17 cellular contexts compared by ENCODE assay signal in genomic region chr16:3486506-3487215, GRCh38. TPM values are rescaled to one million over a fixed set of nuclear protein-coding genes. Genes with fewer than 3 reads are reported as not detected.
A peak's percentile ranks its signal among the peaks of the same experiment; 100 is the strongest.
DNase-seq lines count a peak whose midpoint lies in the region; ATAC-seq and TF ChIP-seq lines count a peak whose summit lies in the region.
"Had no signal": no experiment of that assay in that cellular context is flagged by ENCODE, and none has a peak within 500 bp of the region (broad histone marks: within the 10 kb centered on the region; RNA-seq: fewer than 3 reads in every experiment).

No MANE protein-coding gene starts in this region.

- no peak for TF ChIP-seq CTCF in endothelial cell (IDR thresholded peaks at IDR 0.05; ENCODE audit: unreplicated experiment)

- no peaks in the 10 kb centered on the region for H3K4me1 ChIP-seq in aorta (ENCODE audit: control insufficient read depth in 1 of 2, insufficient read depth in 2 of 2, low read length in 2 of 2)

- peaks cover 0 to 10% of the 10 kb centered on the region in 2 donors for H3K36me3 ChIP-seq in aorta (ENCODE audit: control insufficient read depth in 1 of 2, insufficient read depth in 2 of 2, low read length in 1 of 2)

- H3K27me3 ChIP-seq in aorta (ENCODE audit: control insufficient read depth in 1 of 2, insufficient read depth in 2 of 2, low read length in 1 of 2), result no peaks in the 10 kb centered on the region
- H3K27me3 ChIP-seq: BLaER1 had no signal

- H3K27ac Mint-ChIP-seq in endothelial cell (ENCODE audit: unreplicated experiment), result no peak overlapping the region

- peak; percentile 13 for ATAC-seq in Right ventricle myocardium superior (ENCODE audit: poor library complexity)
- no peak for ATAC-seq in left cardiac atrium
- ATAC-seq in aorta (ENCODE audit: low FRiP score), result no peak
- no peak for ATAC-seq in GM21423 (IDR thresholded peaks at IDR 0.05; ENCODE audit: unreplicated experiment)

- peak overlapping the region; percentile 59 for H3K4me3 Mint-ChIP-seq in endothelial cell (ENCODE audit: unreplicated experiment)

- H3K27me3 Mint-ChIP-seq in endothelial cell (ENCODE audit: unreplicated experiment), result peaks cover 15% of the 10 kb centered on the region
- H3K27me3 Mint-ChIP-seq: CD8-positive, alpha-beta memory T cell had no signal

- no peak overlapping the region for H3K4me3 ChIP-seq in aorta (ENCODE audit: low read length in 2 of 2)
- H3K4me3 ChIP-seq: BLaER1, PC-9 had no signal

- H3K36me3 Mint-ChIP-seq in endothelial cell (ENCODE audit: low read depth, unreplicated experiment), result peaks cover 23% of the 10 kb centered on the region

- DNase-seq in Right ventricle myocardium superior (peak; percentile 13), left cardiac atrium (no peak), endothelial cell (ENCODE audit: low spot score) (no peak), myocyte (ENCODE audit: low read depth) (peak; percentile 49), aorta (peak; percentile 34 to 51), cortex of kidney (lab: John Stamatoyannopoulos, UW) (no peak), DMS 273 treated with DMSO at 0.1 percent for 48 hours (lab: John Stamatoyannopoulos, UW) (no peak)
- DNase-seq: GOT3, KG1, NCI-H1048, NCI-H146, NCI-H2081 treated with DMSO at 0.1 percent for 48 hours, NCI-H510A treated with DMSO at 0.1 percent for 48 hours, PC-9 had no signal

- no peaks in the 10 kb centered on the region for H3K4me1 Mint-ChIP-seq in endothelial cell (ENCODE audit: unreplicated experiment)

- H3K9me3 ChIP-seq in aorta (ENCODE audit: control insufficient read depth, low read length), result no peaks in the 10 kb centered on the region
- H3K9me3 ChIP-seq: BLaER1 had no signal

- no peaks in the 10 kb centered on the region for H3K9me3 Mint-ChIP-seq in endothelial cell (ENCODE audit: unreplicated experiment)
- H3K9me3 Mint-ChIP-seq: CD8-positive, alpha-beta memory T cell had no signal

- intact Hi-C loops in Right ventricle myocardium superior (cut with DNase I) (no loop called here), left cardiac atrium (cut with DNase I) (no loop called here), aorta (cut with DNase I) (no loop called here)

- H3K27ac ChIP-seq in aorta (ENCODE audit: low read depth in 1 of 2, low read length in 2 of 2), result no peak overlapping the region
- H3K27ac ChIP-seq: BLaER1 had no signal

- WGBS in aorta, 2 donors, result 91 to 94% methylated on average over 23 to 24 of the region's 24 CpGs

RNA-seq across cellular contexts. Expression of gene C16orf90, which starts 8.6 kb away (rescaled TPM):
- not detected for total RNA-seq in Right ventricle myocardium superior
- not detected for total RNA-seq in left cardiac atrium
- not detected for total RNA-seq in endothelial cell (ENCODE audit: unreplicated experiment)
- not detected in 2 replicates for total RNA-seq in myocyte
- polyA plus RNA-seq in myocyte (2012), result 0.11 TPM
- total RNA-seq in aorta, result not detected
- not detected for polyA plus RNA-seq in aorta
- total RNA-seq: CD8-positive, alpha-beta memory T cell; PC-9 had no signal
- polyA plus RNA-seq: CD8-positive, alpha-beta memory T cell had no signal

RNA-seq across cellular contexts. Expression of gene CLUAP1, which starts 14.1 kb away (rescaled TPM):
- total RNA-seq in Right ventricle myocardium superior (17.4 TPM), left cardiac atrium (10 to 100 TPM; 15.4 to 16.0 TPM), endothelial cell (ENCODE audit: unreplicated experiment) (15.8 TPM), myocyte (26.6 and 29.3 TPM in 2 replicates), aorta (10 to 100 TPM; 15.3 to 23.7 TPM)
- polyA plus RNA-seq in myocyte (2012), result 12.4 TPM
- 10 to 100 TPM; 12.3 to 22.2 TPM for polyA plus RNA-seq in aorta

RNA-seq across cellular contexts. Expression of gene NAA60, which starts 43.2 kb away (rescaled TPM):
- 47.0 TPM for total RNA-seq in Right ventricle myocardium superior
- total RNA-seq in left cardiac atrium, result 10 to 100 TPM; 35.4 to 38.2 TPM
- 75.5 TPM for total RNA-seq in endothelial cell (ENCODE audit: unreplicated experiment)
- 16.0 and 22.2 TPM in 2 replicates for total RNA-seq in myocyte
- polyA plus RNA-seq in myocyte (2012), result 66.6 TPM
- total RNA-seq in aorta, result 10 to 100 TPM; 32.4 to 47.5 TPM
- 10 to 100 TPM; 20.2 to 39.0 TPM for polyA plus RNA-seq in aorta

RNA-seq across cellular contexts. Expression of gene ZNF597, which starts 43.4 kb away (rescaled TPM):
- 1.5 TPM for total RNA-seq in Right ventricle myocardium superior
- total RNA-seq in left cardiac atrium, result 1 to 10 TPM; 1.4 to 2.3 TPM
- total RNA-seq in endothelial cell (ENCODE audit: unreplicated experiment), result 5.7 TPM
- total RNA-seq in myocyte, result 2.2 and 2.9 TPM in 2 replicates
- polyA plus RNA-seq in myocyte (2012), result 1.5 TPM
- total RNA-seq in aorta, result 1 to 10 TPM; 2.9 to 3.2 TPM
- 1 to 10 TPM in 1 of 2 donors, under 1 TPM in 1; 0.25 to 1.1 TPM for polyA plus RNA-seq in aorta

Comparison
In these comparisons a context has a peak if more than half of its experiments do, and no peak if none do; other contexts are left out.
1. DNase-seq: peak in Right ventricle myocardium superior (single experiment), myocyte (single experiment) and aorta (2 of 2); none in left cardiac atrium (single experiment), endothelial cell (single experiment), cortex of kidney (single experiment) and DMS 273 treated with DMSO at 0.1 percent for 48 hours (single experiment).